Comparison of ENCODE assay signal across 10 cellular contexts in the genomic region with DNA sequence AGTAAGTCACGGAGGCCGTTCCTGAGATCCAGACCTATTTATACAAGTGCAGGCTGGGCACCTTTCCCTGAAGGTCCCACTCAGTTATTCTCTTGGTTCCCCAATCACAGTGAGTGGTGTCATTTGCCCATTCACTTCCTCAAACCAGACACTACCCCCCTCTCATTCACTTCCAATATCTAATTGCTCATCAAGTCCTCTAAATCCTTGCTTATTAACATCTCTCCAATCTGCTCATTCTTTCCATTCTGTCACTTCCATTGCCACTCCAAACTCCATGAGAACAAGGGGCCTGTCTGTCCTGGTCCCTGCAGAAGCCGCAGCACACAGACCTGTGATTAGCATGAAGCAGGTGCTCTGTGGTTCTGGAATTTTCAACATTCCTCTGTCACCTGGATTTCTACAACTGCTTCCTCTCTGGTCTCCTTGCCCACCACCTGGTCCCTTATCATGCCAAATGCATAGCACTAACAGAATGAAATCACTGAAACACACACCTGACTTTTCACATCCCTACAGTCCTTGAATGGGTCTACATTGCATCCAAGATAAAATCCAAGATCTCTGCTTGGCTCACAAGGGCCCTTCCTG. TPM values are rescaled to one million over a fixed set of nuclear protein-coding genes. Genes with fewer than 3 reads are reported as not detected.
DNase-seq lines count a peak whose midpoint lies in the region; ATAC-seq and TF ChIP-seq lines count a peak whose summit lies in the region.
"Had no signal": no experiment of that assay in that cellular context is flagged by ENCODE, and none has a peak within 500 bp of the region (broad histone marks: within the 10 kb centered on the region; RNA-seq: fewer than 3 reads in every experiment).

No MANE protein-coding gene starts in this region.

- no peaks in the 10 kb centered on the region for H3K9me3 Mint-ChIP-seq in natural killer cell treated with Interleukin-12 subunit alpha and Interleukin-12 subunit beta and Interleukin-15 and Interleukin-18, amount 100 ng/mL, for 72 hours
- H3K9me3 Mint-ChIP-seq in natural killer cell = no peaks in the 10 kb centered on the region
- H3K9me3 Mint-ChIP-seq in activated CD4-positive, alpha-beta memory T cell treated with anti-CD3 and anti-CD28 coated beads for 36 hours = peaks cover 2% of the 10 kb centered on the region
- H3K9me3 Mint-ChIP-seq in immature natural killer cell = no peaks in the 10 kb centered on the region

- POLR2A ChIA-PET in activated CD4-positive, alpha-beta memory T cell treated with anti-CD3 and anti-CD28 coated beads for 36 hours (lab: Charles Lee) = no interaction called here

- H3K4me1 Mint-ChIP-seq in natural killer cell treated with Interleukin-12 subunit alpha and Interleukin-12 subunit beta and Interleukin-15 and Interleukin-18, amount 100 ng/mL, for 72 hours (ENCODE audit: low read depth in 2 of 2) = peaks cover 47 to 67% of the 10 kb centered on the region in 2 donors
- peaks cover 46 to 57% of the 10 kb centered on the region in 2 donors for H3K4me1 Mint-ChIP-seq in natural killer cell
- peaks cover 62% of the 10 kb centered on the region for H3K4me1 Mint-ChIP-seq in activated CD4-positive, alpha-beta memory T cell treated with anti-CD3 and anti-CD28 coated beads for 36 hours (ENCODE audit: low read depth)
- peaks cover 49 to 55% of the 10 kb centered on the region in 2 donors for H3K4me1 Mint-ChIP-seq in immature natural killer cell

- H3K36me3 Mint-ChIP-seq in natural killer cell treated with Interleukin-12 subunit alpha and Interleukin-12 subunit beta and Interleukin-15 and Interleukin-18, amount 100 ng/mL, for 72 hours = peaks cover 4% of the 10 kb centered on the region
- H3K36me3 Mint-ChIP-seq in natural killer cell (no peaks in the 10 kb centered on the region), immature natural killer cell (peaks cover 0 to 3% (median 0%) of the 10 kb centered on the region in 3 donors)
- H3K36me3 Mint-ChIP-seq in activated CD4-positive, alpha-beta memory T cell treated with anti-CD3 and anti-CD28 coated beads for 36 hours = peaks cover 5% of the 10 kb centered on the region

- ATAC-seq in natural killer cell treated with Interleukin-12 subunit alpha and Interleukin-12 subunit beta and Interleukin-15 and Interleukin-18, amount 100 ng/mL, for 72 hours = no peak
- ATAC-seq in natural killer cell = no peak
- no peak for ATAC-seq in HG03521 (IDR thresholded peaks at IDR 0.05; ENCODE audit: unreplicated experiment)
- ATAC-seq in HG03342 (IDR thresholded peaks at IDR 0.05; ENCODE audit: unreplicated experiment) = no peak
- ATAC-seq in HG03571 (IDR thresholded peaks at IDR 0.05; ENCODE audit: unreplicated experiment) = no peak

- peak overlapping the region; percentile 5 to 32 for H3K27ac Mint-ChIP-seq in natural killer cell treated with Interleukin-12 subunit alpha and Interleukin-12 subunit beta and Interleukin-15 and Interleukin-18, amount 100 ng/mL, for 72 hours
- H3K27ac Mint-ChIP-seq in natural killer cell = no peak overlapping the region
- H3K27ac Mint-ChIP-seq in activated CD4-positive, alpha-beta memory T cell treated with anti-CD3 and anti-CD28 coated beads for 36 hours = peak overlapping the region; percentile 87
- H3K27ac Mint-ChIP-seq in immature natural killer cell = peak overlapping the region in 4 of 6 donors; percentile 23 to 74 (median 42)

- CTCF ChIA-PET in activated CD4-positive, alpha-beta memory T cell treated with anti-CD3 and anti-CD28 coated beads for 36 hours (lab: Charles Lee) = no interaction called here

- H3K4me3 Mint-ChIP-seq in natural killer cell treated with Interleukin-12 subunit alpha and Interleukin-12 subunit beta and Interleukin-15 and Interleukin-18, amount 100 ng/mL, for 72 hours = peak overlapping the region; percentile 52
- H3K4me3 Mint-ChIP-seq in natural killer cell = no peak overlapping the region
- no peak overlapping the region for H3K4me3 Mint-ChIP-seq in activated CD4-positive, alpha-beta memory T cell treated with anti-CD3 and anti-CD28 coated beads for 36 hours
- no peak overlapping the region for H3K4me3 Mint-ChIP-seq in immature natural killer cell

- DNase-seq in natural killer cell treated with Interleukin-12 subunit alpha and Interleukin-12 subunit beta and Interleukin-15 and Interleukin-18, amount 100 ng/mL, for 72 hours (ENCODE audit: low spot score) = no peak
- DNase-seq in natural killer cell (no peak), immature natural killer cell (no peak), HPDE6-E6E7 (ENCODE audit: extremely low spot score) (no peak)
- DNase-seq in activated CD4-positive, alpha-beta memory T cell treated with anti-CD3 and anti-CD28 coated beads for 36 hours = no peak
- DNase-seq: dorsolateral prefrontal cortex, NCI-H510A treated with DMSO at 0.1 percent for 48 hours had no signal

- intact Hi-C loops in natural killer cell (cut with micrococcal nuclease) = no loop called here
- intact Hi-C loops in activated CD4-positive, alpha-beta memory T cell treated with anti-CD3 and anti-CD28 coated beads for 36 hours (cut with micrococcal nuclease) = loop anchor here (2.0 kb wide), 1 partner anchor 15 kb away; no protein-coding TSS in a partner anchor

- no peaks in the 10 kb centered on the region for H3K27me3 Mint-ChIP-seq in natural killer cell treated with Interleukin-12 subunit alpha and Interleukin-12 subunit beta and Interleukin-15 and Interleukin-18, amount 100 ng/mL, for 72 hours
- H3K27me3 Mint-ChIP-seq in natural killer cell (ENCODE audit: low read depth in 2 of 2) (no peaks in the 10 kb centered on the region), immature natural killer cell (ENCODE audit: low read depth in 3 of 3) (peaks cover 2 to 4% (median 3%) of the 10 kb centered on the region in 3 donors)
- H3K27me3 Mint-ChIP-seq in activated CD4-positive, alpha-beta memory T cell treated with anti-CD3 and anti-CD28 coated beads for 36 hours = no peaks in the 10 kb centered on the region

- no peak for TF ChIP-seq CTCF in natural killer cell (IDR thresholded peaks at IDR 0.05)

RNA-seq across cellular contexts. Expression of a gene that starts 55.8 kb away (rescaled TPM):
- total RNA-seq in natural killer cell treated with Interleukin-12 subunit alpha and Interleukin-12 subunit beta and Interleukin-15 and Interleukin-18, amount 100 ng/mL, for 72 hours = 100 to 1,000 TPM in 1 of 2 donors, 10 to 100 TPM in 1; 56.4 to 103 TPM
- 100 to 1,000 TPM in 1 of 3 donors, 10 to 100 TPM in 2; 90.4 to 120 (median 97.9) TPM for total RNA-seq in natural killer cell
- 10 to 100 TPM; 34.1 to 36.7 TPM for total RNA-seq in activated CD4-positive, alpha-beta memory T cell treated with anti-CD3 and anti-CD28 coated beads for 36 hours
- polyA plus RNA-seq in immature natural killer cell = 10 to 100 TPM in 1 of 3 donors, 1 to 10 TPM in 2; 6.9 to 14.7 (median 8.0) TPM

Comparison
In these comparisons a context has a peak if more than half of its experiments do, and no peak if none do; other contexts are left out.
1. H3K27ac Mint-ChIP-seq: peak in natural killer cell treated with Interleukin-12 subunit alpha and Interleukin-12 subunit beta and Interleukin-15 and Interleukin-18, amount 100 ng/mL, for 72 hours (2 of 2), activated CD4-positive, alpha-beta memory T cell treated with anti-CD3 and anti-CD28 coated beads for 36 hours (single experiment) and immature natural killer cell (4 of 6); none in natural killer cell (0 of 2).